In genomic region chr7:116616555-116617059, GRCh38 we compare ENCODE assay signal across 15 cellular contexts. TPM values are rescaled to one million over a fixed set of nuclear protein-coding genes. Genes with fewer than 3 reads are reported as not detected.
DNase-seq lines count a peak whose midpoint lies in the region; ATAC-seq and TF ChIP-seq lines count a peak whose summit lies in the region.
"Had no signal": no experiment of that assay in that cellular context is flagged by ENCODE, and none has a peak within 500 bp of the region (broad histone marks: within the 10 kb centered on the region; RNA-seq: fewer than 3 reads in every experiment).

No MANE protein-coding gene starts in this region.

- H3K36me3 ChIP-seq in smooth muscle cell (ENCODE audit: low read depth) = no peaks in the 10 kb centered on the region

- H3K4me2 ChIP-seq in smooth muscle cell = no peak overlapping the region

- H3K4me3 ChIP-seq in smooth muscle cell = no peak overlapping the region

- H3K9me3 ChIP-seq in smooth muscle cell (replicated peaks; ENCODE audit: low read depth) = no peaks in the 10 kb centered on the region

- H4K20me1 ChIP-seq in smooth muscle cell (ENCODE audit: low read depth) = no peaks in the 10 kb centered on the region

- no peaks in the 10 kb centered on the region for H3K27me3 ChIP-seq in smooth muscle cell (ENCODE audit: low read depth)

- no peaks in the 10 kb centered on the region for H3F3A ChIP-seq in smooth muscle cell (ENCODE audit: low read depth)

- ATAC-seq in SK-N-SH treated with all-trans-retinoic acid at 6 μM for 48 hours (peak; percentile 53), HG02852 (IDR thresholded peaks at IDR 0.05; ENCODE audit: unreplicated experiment) (no peak)
- ATAC-seq: activated naive CD4-positive, alpha-beta T cell treated with anti-CD3 and anti-CD28 coated beads, Interleukin-2, amount 50 U/mL, for 72 hours; Right ventricle myocardium inferior had no signal

- peak overlapping the region; percentile 21 for H3K27ac ChIP-seq in smooth muscle cell (ENCODE audit: low read depth)

- no peak overlapping the region for H2AFZ ChIP-seq in smooth muscle cell (ENCODE audit: low read depth)

- DNase-seq in HT1080 (ENCODE audit: low read depth) = peak; percentile 76
- DNase-seq in foreskin melanocyte = peak; percentile 79
- no peak for DNase-seq in smooth muscle cell (lab: John Stamatoyannopoulos, UW; ENCODE audit: unreplicated experiment)
- no peak for DNase-seq in activated gamma-delta T cell (lab: John Stamatoyannopoulos, UW)
- no peak for DNase-seq in SIG-M5 (lab: John Stamatoyannopoulos, UW)
- DNase-seq: CD4-positive, alpha-beta T cell; erythroblast; GF-D8; hypothalamus; NCI-H1417; NCI-H524 had no signal

- TF ChIP-seq CTCF in smooth muscle cell (IDR thresholded peaks at IDR 0.05; ENCODE audit: borderline replicate concordance, insufficient read depth, poor library complexity, severe bottlenecking) = no peak

- no peak overlapping the region for H3K9ac ChIP-seq in smooth muscle cell (ENCODE audit: low read depth)

- H3K79me2 ChIP-seq in smooth muscle cell (ENCODE audit: low read depth) = no peaks in the 10 kb centered on the region

- WGBS in smooth muscle cell (ENCODE audit: low lambda C conversion rate) = 14% methylated on average over 2 of the region's 2 CpGs

- H3K4me1 ChIP-seq in smooth muscle cell (ENCODE audit: low read depth) = peaks cover 13% of the 10 kb centered on the region

TF ChIP-seq in SK-N-SH treated with all-trans-retinoic acid at 6 μM for 48 hours, 23 proteins besides CTCF, POLR2A, EP300 and RAD21:
- TF ChIP-seq ZC3H10 (CRISPR knock-in tag; IDR thresholded peaks at IDR 0.05) = no peak
- TF ChIP-seq ARNTL (CRISPR knock-in tag; IDR thresholded peaks at IDR 0.05; ENCODE audit: borderline replicate concordance, low read depth) = no peak
- no peak for TF ChIP-seq ZNF8 (CRISPR knock-in tag; IDR thresholded peaks at IDR 0.05)
- TF ChIP-seq ZFP3 (CRISPR knock-in tag; IDR thresholded peaks at IDR 0.05) = no peak
- no peak for TF ChIP-seq SNAI2 (CRISPR knock-in tag; IDR thresholded peaks at IDR 0.05)
- no peak for TF ChIP-seq POU6F1 (CRISPR knock-in tag; IDR thresholded peaks at IDR 0.05; ENCODE audit: borderline replicate concordance, low read depth)
- no peak for TF ChIP-seq TCF4 (CRISPR knock-in tag; IDR thresholded peaks at IDR 0.05; ENCODE audit: borderline replicate concordance)
- TF ChIP-seq PATZ1 (CRISPR knock-in tag; IDR thresholded peaks at IDR 0.05; ENCODE audit: borderline replicate concordance) = no peak
- no peak for TF ChIP-seq ESRRG (CRISPR knock-in tag; IDR thresholded peaks at IDR 0.05)
- TF ChIP-seq PPARA (CRISPR knock-in tag; IDR thresholded peaks at IDR 0.05; ENCODE audit: borderline replicate concordance) = no peak

RNA-seq across cellular contexts. Expression of gene MET, which starts 55.4 kb away (rescaled TPM):
- 108 and 124 TPM in 2 replicates for total RNA-seq in HT1080 (2014; rRNA removed; shearing (Covaris generic))
- polyA plus RNA-seq in HT1080 (2015; cell fraction: cytosol; rRNA removed) = 65.3 and 90.5 TPM in 2 replicates
- polyA plus RNA-seq in HT1080 (2015; cell fraction: nucleus; rRNA removed) = 142 TPM in 2 replicates
- total RNA-seq in smooth muscle cell = 12.0 and 12.8 TPM in 2 replicates
- 1.2 and 5.2 TPM in 2 replicates for polyA plus RNA-seq in smooth muscle cell

Comparison
In these comparisons a context has a peak if more than half of its experiments do, and no peak if none do; other contexts are left out.
1. DNase-seq: peak in HT1080 (single experiment) and foreskin melanocyte (single experiment); none in smooth muscle cell (single experiment), activated gamma-delta T cell (single experiment) and SIG-M5 (single experiment).